Comparison of ENCODE assay signal across 14 cellular contexts in the genomic region with DNA sequence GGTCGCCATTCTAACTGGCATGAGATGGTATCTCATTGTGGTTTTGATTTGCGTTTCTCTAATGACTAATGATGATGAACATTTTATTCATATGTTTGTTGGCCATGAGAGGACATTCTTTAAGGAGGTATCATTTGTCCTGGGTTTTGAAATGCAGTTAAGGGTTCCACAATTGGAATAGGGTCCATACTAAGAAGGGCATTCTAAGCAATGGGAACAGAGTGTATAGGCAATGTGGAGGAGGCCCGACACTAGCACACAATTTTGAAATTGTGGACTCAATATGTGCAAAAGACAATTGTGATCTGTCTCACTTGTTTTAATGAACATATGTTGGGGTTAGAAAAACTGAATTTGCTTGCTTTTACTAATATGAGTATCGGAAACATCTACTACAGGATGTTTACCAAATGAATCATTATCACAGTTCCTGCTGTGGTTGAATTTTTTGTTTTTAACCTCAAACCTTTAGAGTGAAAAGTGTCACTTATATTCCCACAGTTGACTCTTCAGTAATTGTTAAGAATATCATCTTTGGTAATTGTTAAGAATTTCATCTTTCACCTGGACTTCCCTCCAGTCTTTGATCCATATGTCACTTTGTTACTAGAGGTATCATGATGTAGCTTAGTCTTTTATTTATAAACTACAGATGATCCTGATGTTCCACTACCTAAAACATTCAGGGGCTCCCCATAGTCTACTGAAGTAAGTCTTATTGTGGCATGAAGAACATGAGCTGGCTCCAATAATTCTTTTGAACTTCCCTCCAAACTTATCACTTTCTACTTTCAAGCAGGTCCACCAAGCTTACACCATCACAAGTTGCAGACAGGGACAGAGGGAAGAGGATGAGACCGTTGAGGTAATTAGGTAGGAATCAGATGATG.
A peak's percentile ranks its signal among the peaks of the same experiment; 100 is the strongest.
DNase-seq lines count a peak whose midpoint lies in the region; ATAC-seq and TF ChIP-seq lines count a peak whose summit lies in the region.
"Had no signal": no experiment of that assay in that cellular context is flagged by ENCODE, and none has a peak within 500 bp of the region (broad histone marks: within the 10 kb centered on the region; RNA-seq: fewer than 3 reads in every experiment).

No MANE protein-coding gene starts in this region.

- TF ChIP-seq POLR2A in adrenal gland (IDR thresholded peaks at IDR 0.05): no peak

- no peaks in the 10 kb centered on the region for H3K36me3 Mint-ChIP-seq in activated T-helper 17 cell treated with anti-CD3 and anti-CD28 coated beads, Interleukin-2, amount 50 U/mL, for 72 hours (ENCODE audit: low read depth)

- H3K27ac Mint-ChIP-seq in activated T-helper 17 cell treated with anti-CD3 and anti-CD28 coated beads, Interleukin-2, amount 50 U/mL, for 72 hours: peak overlapping the region; percentile 77
- H3K27ac Mint-ChIP-seq: dendritic cell treated with granulocyte-macrophage colony-stimulating factor and Interleukin-4, amounts not matched to agents 40 ng/mL and 50 ng/mL, for 4 days had no signal

- in situ Hi-C loops in GM23248 (cut with MboI): no loop called here

- WGBS in GM23248 (ENCODE audit: low coverage in 1 of 2, low lambda C conversion rate in 2 of 2, missing lambda C conversion rate in 2 of 2), 2 experiments: 19 to 20% methylated on average over 5 of the region's 5 CpGs
- WGBS in adrenal gland, 4 donors: 74 to 84% (median 82%) methylated on average over 5 of the region's 5 CpGs

- CTCF ChIA-PET in AG04449 (lab: Yijun Ruan, JAX): interaction anchor here (1.1 kb wide), 1 partner anchor 10 kb away, joined by 3 read pairs; no protein-coding TSS in a partner anchor

- no peak overlapping the region; the same call in 1 of the 2 replicates for H2AFZ ChIP-seq in GM23248

- H4K20me1 ChIP-seq in GM23248 (ENCODE audit: insufficient read depth): no peaks in the 10 kb centered on the region

- H3K27me3 Mint-ChIP-seq in activated T-helper 17 cell treated with anti-CD3 and anti-CD28 coated beads, Interleukin-2, amount 50 U/mL, for 72 hours: no peaks in the 10 kb centered on the region
- H3K27me3 Mint-ChIP-seq: dendritic cell treated with granulocyte-macrophage colony-stimulating factor and Interleukin-4, amounts not matched to agents 40 ng/mL and 50 ng/mL, for 4 days had no signal

- no peaks in the 10 kb centered on the region for H3K9me3 Mint-ChIP-seq in activated T-helper 17 cell treated with anti-CD3 and anti-CD28 coated beads, Interleukin-2, amount 50 U/mL, for 72 hours

- POLR2A ChIA-PET in AG04449 (lab: Yijun Ruan, JAX): no interaction called here

- TF ChIP-seq CTCF in AG04449 (IDR thresholded peaks at IDR 0.05; ENCODE audit: insufficient read depth, low read length, missing control alignments) (no peak), adrenal gland (IDR thresholded peaks at IDR 0.05) (no peak)

- H3K9ac ChIP-seq in GM23248: peak overlapping the region; percentile 28; the same call in 1 of the 2 replicates
- H3K9ac ChIP-seq: KMS-11 had no signal

- peaks cover 29% of the 10 kb centered on the region for H3F3A ChIP-seq in GM23248 (ENCODE audit: insufficient read depth)

- peaks cover 49% of the 10 kb centered on the region for H3K4me1 Mint-ChIP-seq in activated T-helper 17 cell treated with anti-CD3 and anti-CD28 coated beads, Interleukin-2, amount 50 U/mL, for 72 hours
- H3K4me1 Mint-ChIP-seq: neural crest cell had no signal

- H3K27me3 ChIP-seq in GM23248 (replicated peaks; ENCODE audit: insufficient read depth) (no peaks in the 10 kb centered on the region), adrenal gland (no peaks in the 10 kb centered on the region)
- H3K27me3 ChIP-seq: stomach had no signal

- peak overlapping the region; percentile 86 for H3K27ac ChIP-seq in GM23248
- no peak overlapping the region for H3K27ac ChIP-seq in adrenal gland
- H3K27ac ChIP-seq: C4-2B, KMS-11, stomach had no signal

- H3K9me3 ChIP-seq in GM23248 (ENCODE audit: low read depth) (no peaks in the 10 kb centered on the region), adrenal gland (replicated peaks in 1 of 3) (no peaks in the 10 kb centered on the region)
- H3K9me3 ChIP-seq: stomach had no signal

- intact Hi-C loops in adrenal gland (cut with DNase I): no loop called here

- H3K4me3 Mint-ChIP-seq in activated T-helper 17 cell treated with anti-CD3 and anti-CD28 coated beads, Interleukin-2, amount 50 U/mL, for 72 hours: peak overlapping the region; percentile 70
- H3K4me3 Mint-ChIP-seq: dendritic cell treated with granulocyte-macrophage colony-stimulating factor and Interleukin-4, amounts not matched to agents 40 ng/mL and 50 ng/mL, for 4 days; neural crest cell had no signal

- DNase-seq in AG04449 (ENCODE audit: low read depth, low spot score) (peak; percentile 73), GM23248 (peak; percentile 89), fibroblast of the conjunctiva (ENCODE audit: low read depth) (peak; percentile 17), adrenal gland (no peak), NCI-H128 (lab: John Stamatoyannopoulos, UW; ENCODE audit: unreplicated experiment) (no peak), NCI-H1436 (lab: John Stamatoyannopoulos, UW) (no peak)
- DNase-seq: NCI-H446 treated with DMSO at 0.1 percent for 48 hours, stomach had no signal

- H3K4me2 ChIP-seq in GM23248 (ENCODE audit: unreplicated experiment): peak overlapping the region; percentile 61
- H3K4me2 ChIP-seq: KMS-11 had no signal

- H3K9me2 ChIP-seq in GM23248 (ENCODE audit: insufficient read depth): no peaks in the 10 kb centered on the region

- no peak overlapping the region for H3K4me3 ChIP-seq in AG04449 (ENCODE audit: low read depth, low read length)
- peak overlapping the region; percentile 26 for H3K4me3 ChIP-seq in GM23248
- no peak overlapping the region for H3K4me3 ChIP-seq in adrenal gland
- H3K4me3 ChIP-seq: stomach had no signal

- H3K79me2 ChIP-seq in GM23248 (ENCODE audit: insufficient read depth): no peaks in the 10 kb centered on the region

- peaks cover 28% of the 10 kb centered on the region for H3K4me1 ChIP-seq in GM23248 (ENCODE audit: insufficient read depth)
- no peaks in the 10 kb centered on the region for H3K4me1 ChIP-seq in adrenal gland (replicated peaks in 1 of 2)

- peak; percentile 86 for ATAC-seq in activated T-helper 17 cell treated with anti-CD3 and anti-CD28 coated beads, Interleukin-2, amount 50 U/mL, for 72 hours (replicated peaks)
- no peak for ATAC-seq in GM21825 (IDR thresholded peaks at IDR 0.05; ENCODE audit: unreplicated experiment)

- no peaks in the 10 kb centered on the region for H3K36me3 ChIP-seq in GM23248 (ENCODE audit: low read depth)
- no peaks in the 10 kb centered on the region for H3K36me3 ChIP-seq in adrenal gland (replicated peaks in 1 of 2)
- H3K36me3 ChIP-seq: stomach had no signal

Comparison
In these comparisons a context has a peak if more than half of its experiments do, and no peak if none do; other contexts are left out.
1. DNase-seq: peak in AG04449 (single experiment), GM23248 (single experiment) and fibroblast of the conjunctiva (single experiment); none in adrenal gland (0 of 7), NCI-H128 (single experiment) and NCI-H1436 (single experiment).